Comparison of ENCODE assay signal across 17 cellular contexts in genomic region chr7:50685445-50686070, GRCh38.
A peak's percentile ranks its signal among the peaks of the same experiment; 100 is the strongest.
DNase-seq lines count a peak whose midpoint lies in the region; ATAC-seq and TF ChIP-seq lines count a peak whose summit lies in the region.
"Had no signal": no experiment of that assay in that cellular context is flagged by ENCODE, and none has a peak within 500 bp of the region (broad histone marks: within the 10 kb centered on the region; RNA-seq: fewer than 3 reads in every experiment).

No MANE protein-coding gene starts in this region.

- H3K4me3 ChIP-seq in PC-3 (ENCODE audit: low read length) (no peak overlapping the region), heart right ventricle (no peak overlapping the region), psoas muscle (no peak overlapping the region)
- H3K4me3 ChIP-seq: testis had no signal

- H3K9me2 ChIP-seq in PC-3 (replicated peaks; ENCODE audit: low read length) = no peaks in the 10 kb centered on the region

- no peaks in the 10 kb centered on the region for H3K27me3 ChIP-seq in PC-3 (ENCODE audit: low read length)
- no peaks in the 10 kb centered on the region for H3K27me3 ChIP-seq in heart right ventricle
- H3K27me3 ChIP-seq in psoas muscle (ENCODE audit: insufficient read depth in 3 of 3, low read length in 2 of 3) = no peaks in the 10 kb centered on the region
- H3K27me3 ChIP-seq: testis had no signal

- ATAC-seq in PC-3 (peak; percentile 23; the same call in 1 of the 2 replicates), heart right ventricle (peak in 7 of 8 donors; percentile 40 to 65 (median 56)), psoas muscle (peak in 3 of 4 donors; percentile 19 to 63 (median 26))
- ATAC-seq: HCT116 had no signal

- no peaks in the 10 kb centered on the region for H3K79me2 ChIP-seq in PC-3 (ENCODE audit: low read length)

- no peaks in the 10 kb centered on the region for H3F3A ChIP-seq in PC-3 (ENCODE audit: low read length, unreplicated experiment)

- H4K20me1 ChIP-seq in PC-3 (ENCODE audit: low read length) = no peaks in the 10 kb centered on the region

- no peaks in the 10 kb centered on the region for H3K9me3 ChIP-seq in PC-3 (ENCODE audit: low read length)
- no peaks in the 10 kb centered on the region for H3K9me3 ChIP-seq in heart right ventricle
- no peaks in the 10 kb centered on the region for H3K9me3 ChIP-seq in psoas muscle
- H3K9me3 ChIP-seq: testis had no signal

- H3K36me3 ChIP-seq in PC-3 (ENCODE audit: low read depth, low read length) (peaks cover 3% of the 10 kb centered on the region; the same call in 1 of the 2 replicates), heart right ventricle (peaks cover 0 to 33% (median 0%) of the 10 kb centered on the region in 9 donors), psoas muscle (ENCODE audit: insufficient read depth in 1 of 2, low read depth in 1 of 2) (peaks cover 0 to 9% of the 10 kb centered on the region in 2 donors)

- no peak overlapping the region for H3K27ac ChIP-seq in PC-3 (ENCODE audit: low read length)
- H3K27ac ChIP-seq in heart right ventricle = peak overlapping the region; percentile 3 to 72 (median 46)
- H3K27ac ChIP-seq in psoas muscle = peak overlapping the region; percentile 2
- H3K27ac ChIP-seq: HL-60, testis had no signal

- CTCF ChIA-PET in PC-3 (lab: Charles Lee) = no interaction called here

- intact Hi-C loops in PC-3 (cut with micrococcal nuclease) = no loop called here
- intact Hi-C loops in heart right ventricle (cut with DNase I) = loop anchor here in 4 of 10 donors (5.0 to 10.0 kb wide), 4 partner anchors 379 to 469 kb away; no protein-coding TSS in a partner anchor
- intact Hi-C loops in psoas muscle (cut with DNase I) = loop anchor here in 1 of 2 donors (10.0 kb wide), 1 partner anchor 389 kb away; no protein-coding TSS in a partner anchor

- DNase-seq in DMS79 (lab: John Stamatoyannopoulos, UW) = peak; percentile 71
- DNase-seq in PC-3 = peak; percentile 84
- no peak for DNase-seq in heart right ventricle
- no peak for DNase-seq in psoas muscle
- DNase-seq in T-helper 2 cell = no peak
- DNase-seq in iPS-NIHi7 (ENCODE audit: extremely low spot score) = no peak
- no peak for DNase-seq in iPS-NIHi11 (ENCODE audit: low spot score)
- DNase-seq in NCI-H1694 treated with DMSO at 0.1 percent for 48 hours (lab: John Stamatoyannopoulos, UW) = no peak
- DNase-seq: activated CD4-positive, alpha-beta T cell treated with anti-CD3 and anti-CD28 coated beads, Interleukin-2, amount 50 U/mL, for 1 hour; activated T-cell treated with anti-CD3 and anti-CD28 coated beads, Interleukin-2, amount 50 U/mL, for 48 hours; DMS153; NCI-H1694; NCI-H774; T1000; testis had no signal

- H3K4me1 ChIP-seq in PC-3 (ENCODE audit: insufficient read depth, low read length) (peaks cover 20% of the 10 kb centered on the region), heart right ventricle (peaks cover 7 to 74% (median 56%) of the 10 kb centered on the region in 9 donors), psoas muscle (peaks cover 66% of the 10 kb centered on the region)
- H3K4me1 ChIP-seq: testis had no signal

- H2AFZ ChIP-seq in PC-3 (ENCODE audit: low read length) = no peak overlapping the region

- WGBS in heart right ventricle, 2 donors = 38 to 41% methylated on average over 9 of the region's 9 CpGs
- WGBS in psoas muscle, 3 donors = 32 to 41% (median 35%) methylated on average over 9 of the region's 9 CpGs

- POLR2A ChIA-PET in PC-3 (lab: Charles Lee; ENCODE audit: unreplicated experiment) = no interaction called here

- no peak for TF ChIP-seq CTCF in PC-3 (conservative IDR thresholded peaks at IDR 0.05; ENCODE audit: low read depth, low read length)
- TF ChIP-seq CTCF in heart right ventricle (IDR thresholded peaks at IDR 0.05) = no peak
- TF ChIP-seq CTCF in psoas muscle (IDR thresholded peaks at IDR 0.05) = no peak

- 0 out of 2 replicates have a peak overlapping the region, but pooled peaks have one; percentile 8 for H3K4me2 ChIP-seq in PC-3 (ENCODE audit: low read length)

- no peak overlapping the region for H3K9ac ChIP-seq in PC-3 (ENCODE audit: low read length)

- no TSS peak for BruUV-seq in PC-3 (replicated peaks; lab: Mats Ljungman, UMichigan)

Comparison
In these comparisons a context has a peak if more than half of its experiments do, and no peak if none do; other contexts are left out.
1. DNase-seq: peak in DMS79 (single experiment) and PC-3 (single experiment); none in heart right ventricle (0 of 2), psoas muscle (0 of 2), T-helper 2 cell (0 of 5), iPS-NIHi7 (single experiment), iPS-NIHi11 (single experiment) and NCI-H1694 treated with DMSO at 0.1 percent for 48 hours (single experiment).
2. Peak in every context shown above with its lines, with median percentiles within 50 percentile points of each other: ATAC-seq.